11 cellular contexts compared by ENCODE assay signal in genomic region chr10:60963441-60964256, GRCh38. TPM values are rescaled to one million over a fixed set of nuclear protein-coding genes. Genes with fewer than 3 reads are reported as not detected.
DNase-seq lines count a peak whose midpoint lies in the region; ATAC-seq, FAIRE-seq and TF ChIP-seq lines count a peak whose summit lies in the region.
"Had no signal": no experiment of that assay in that cellular context is flagged by ENCODE, and none has a peak within 500 bp of the region (broad histone marks: within the 10 kb centered on the region; RNA-seq: fewer than 3 reads in every experiment).

No MANE protein-coding gene starts in this region.

- no peaks in the 10 kb centered on the region for H3K9me3 Mint-ChIP-seq in HFFc6
- no peaks in the 10 kb centered on the region for H3K9me3 Mint-ChIP-seq in T-helper 2 cell treated with Interferon-gamma antibody and Interleukin-4, amounts not matched to agents 5 μg/mL and 100 μg/mL, for 36 hours
- H3K9me3 Mint-ChIP-seq: naive B cell; stimulated activated naive CD8-positive, alpha-beta T cell treated with anti-CD3 and anti-CD28 coated beads, Interleukin-15, amount 100 ng/mL, for 72 hours had no signal

- DNase-seq in HFFc6 (peak; percentile 39), adipocyte (ENCODE audit: low read depth) (peak; percentile 57), foreskin keratinocyte (peak; percentile 44 to 73), urothelium cell line (ENCODE audit: low spot score) (peak; percentile 46), Ammon's horn (ENCODE audit: low spot score) (no peak)
- DNase-seq in T-helper 2 cell treated with Interferon-gamma antibody and Interleukin-4, amounts not matched to agents 5 μg/mL and 100 μg/mL, for 36 hours (ENCODE audit: low spot score): no peak

- peak overlapping the region; percentile 71 for H3K4me3 Mint-ChIP-seq in HFFc6
- no peak overlapping the region for H3K4me3 Mint-ChIP-seq in T-helper 2 cell treated with Interferon-gamma antibody and Interleukin-4, amounts not matched to agents 5 μg/mL and 100 μg/mL, for 36 hours
- H3K4me3 Mint-ChIP-seq: naive B cell; stimulated activated naive CD8-positive, alpha-beta T cell treated with anti-CD3 and anti-CD28 coated beads, Interleukin-15, amount 100 ng/mL, for 72 hours had no signal

- peak overlapping the region; percentile 87 for H3K27ac Mint-ChIP-seq in HFFc6
- H3K27ac Mint-ChIP-seq in T-helper 2 cell treated with Interferon-gamma antibody and Interleukin-4, amounts not matched to agents 5 μg/mL and 100 μg/mL, for 36 hours: no peak overlapping the region
- H3K27ac Mint-ChIP-seq: stimulated activated naive CD8-positive, alpha-beta T cell treated with anti-CD3 and anti-CD28 coated beads, Interleukin-15, amount 100 ng/mL, for 72 hours had no signal

- no peaks in the 10 kb centered on the region for H3K27me3 Mint-ChIP-seq in HFFc6 (ENCODE audit: insufficient read depth)
- H3K27me3 Mint-ChIP-seq in T-helper 2 cell treated with Interferon-gamma antibody and Interleukin-4, amounts not matched to agents 5 μg/mL and 100 μg/mL, for 36 hours (ENCODE audit: low read depth): peaks cover 44% of the 10 kb centered on the region

- H3K9ac ChIP-seq in adipocyte (ENCODE audit: low read length): peak overlapping the region; percentile 10

- no peaks in the 10 kb centered on the region for H3K36me3 Mint-ChIP-seq in HFFc6 (ENCODE audit: low read depth)
- H3K36me3 Mint-ChIP-seq in T-helper 2 cell treated with Interferon-gamma antibody and Interleukin-4, amounts not matched to agents 5 μg/mL and 100 μg/mL, for 36 hours (ENCODE audit: low read depth): no peaks in the 10 kb centered on the region
- H3K36me3 Mint-ChIP-seq: naive B cell had no signal

- H3K36me3 ChIP-seq in adipocyte (ENCODE audit: control insufficient read depth, insufficient read depth, low read length, severe bottlenecking): no peaks in the 10 kb centered on the region
- H3K36me3 ChIP-seq: ascending aorta had no signal

- H3K4me1 ChIP-seq in adipocyte (ENCODE audit: control insufficient read depth, insufficient read depth, low read length) (peaks cover 30% of the 10 kb centered on the region), foreskin keratinocyte (peaks cover 23% of the 10 kb centered on the region)

- H3K27me3 ChIP-seq in adipocyte (replicated peaks; ENCODE audit: control insufficient read depth, insufficient read depth, low read length): no peaks in the 10 kb centered on the region
- no peaks in the 10 kb centered on the region for H3K27me3 ChIP-seq in foreskin keratinocyte
- H3K27me3 ChIP-seq: ascending aorta had no signal

- H3K27ac ChIP-seq in foreskin keratinocyte: no peak overlapping the region

- peaks cover 47% of the 10 kb centered on the region for H3K4me1 Mint-ChIP-seq in HFFc6 (ENCODE audit: low read depth)
- H3K4me1 Mint-ChIP-seq in T-helper 2 cell treated with Interferon-gamma antibody and Interleukin-4, amounts not matched to agents 5 μg/mL and 100 μg/mL, for 36 hours (ENCODE audit: low read depth): peaks cover 15% of the 10 kb centered on the region

- no peak overlapping the region for H3K4me3 ChIP-seq in adipocyte (ENCODE audit: low read length)
- H3K4me3 ChIP-seq: ascending aorta had no signal

- no peak for FAIRE-seq in urothelium cell line (lab: Jason Lieb, UNC)
- FAIRE-seq: HTR-8/SVneo had no signal

- TF ChIP-seq CTCF in HFFc6 (IDR thresholded peaks at IDR 0.05): no peak
- TF ChIP-seq CTCF in foreskin keratinocyte (conservative IDR thresholded peaks at IDR 0.05): no peak

- no peaks in the 10 kb centered on the region for H3K9me3 ChIP-seq in adipocyte (ENCODE audit: control insufficient read depth, low read length)
- H3K9me3 ChIP-seq: ascending aorta had no signal

- peak; percentile 64 for ATAC-seq in foreskin keratinocyte
- ATAC-seq in HG02938 (IDR thresholded peaks at IDR 0.05; ENCODE audit: unreplicated experiment): no peak

RNA-seq across cellular contexts. Expression of gene RHOBTB1, which starts 19.7 kb away (rescaled TPM):
- total RNA-seq in HFFc6 (2021; fragmentation: NEBNext Ultra II Directional; extraction: Animal tissue kit (Norgen Biotek cat#: 25700)): 10 to 100 TPM in 2 of 6 experiments, 1 to 10 TPM in 4; 9.0 to 11.7 (median 9.3) TPM
- total RNA-seq in foreskin keratinocyte: 3.4 and 3.7 TPM in 2 replicates
- polyA plus RNA-seq in foreskin keratinocyte: 0.91 and 1.2 TPM in 2 replicates

Comparison
In these comparisons a context has a peak if more than half of its experiments do, and no peak if none do; other contexts are left out.
1. DNase-seq: peak in HFFc6 (single experiment), adipocyte (single experiment), foreskin keratinocyte (2 of 2) and urothelium cell line (single experiment); none in Ammon's horn (single experiment) and T-helper 2 cell treated with Interferon-gamma antibody and Interleukin-4, amounts not matched to agents 5 μg/mL and 100 μg/mL, for 36 hours (single experiment).